14 cellular contexts compared by ENCODE assay signal in genomic region chr6:167932468-167933276, GRCh38.
DNase-seq lines count a peak whose midpoint lies in the region; TF ChIP-seq lines count a peak whose summit lies in the region.
"Had no signal": no experiment of that assay in that cellular context is flagged by ENCODE, and none has a peak within 500 bp of the region (broad histone marks: within the 10 kb centered on the region; RNA-seq: fewer than 3 reads in every experiment).

No MANE protein-coding gene starts in this region.

- H3K4me1 Mint-ChIP-seq in Calu3 (ENCODE audit: low read depth, unreplicated experiment) = peaks cover 37% of the 10 kb centered on the region
- H3K4me1 Mint-ChIP-seq in activated T-helper 1 cell treated with anti-CD3 and anti-CD28 coated beads, Interleukin-12 subunit alpha, Interleukin-12 subunit beta, Interleukin-2, Interleukin-4 antibody, amounts not matched to agents 30 ng/mL and 10 ng/mL and 1 ng/mL, durations not matched to agents 14 hours and 24 hours and 36 hours (ENCODE audit: low read depth) = no peaks in the 10 kb centered on the region
- H3K4me1 Mint-ChIP-seq: CD8-positive, alpha-beta memory T cell had no signal

- TF ChIP-seq CTCF in Calu3 (IDR thresholded peaks at IDR 0.05; ENCODE audit: unreplicated experiment) (no peak), testis (IDR thresholded peaks at IDR 0.05) (no peak), GM13977 (IDR thresholded peaks at IDR 0.05; ENCODE audit: extremely low read depth, insufficient read depth, missing control alignments) (no peak)

- H3K27me3 Mint-ChIP-seq in Calu3 (ENCODE audit: unreplicated experiment) = no peaks in the 10 kb centered on the region
- H3K27me3 Mint-ChIP-seq in activated T-helper 1 cell treated with anti-CD3 and anti-CD28 coated beads, Interleukin-12 subunit alpha, Interleukin-12 subunit beta, Interleukin-2, Interleukin-4 antibody, amounts not matched to agents 30 ng/mL and 10 ng/mL and 1 ng/mL, durations not matched to agents 14 hours and 24 hours and 36 hours (ENCODE audit: insufficient read depth) = no peaks in the 10 kb centered on the region

- peaks cover 10% of the 10 kb centered on the region in 2 experiments for H3K4me1 ChIP-seq in trophoblast cell (ENCODE audit: control insufficient read depth in 1 of 2, insufficient read depth in 2 of 2, low read length in 2 of 2)
- no peaks in the 10 kb centered on the region for H3K4me1 ChIP-seq in testis

- no peak overlapping the region for H3K9ac ChIP-seq in trophoblast cell (ENCODE audit: low read length)

- no peak overlapping the region for H4K91ac ChIP-seq in trophoblast cell (ENCODE audit: low read depth, low read length)

- H3K27me3 ChIP-seq in trophoblast cell (ENCODE audit: insufficient read depth, low read length) = no peaks in the 10 kb centered on the region
- no peaks in the 10 kb centered on the region for H3K27me3 ChIP-seq in testis

- TSS peak; percentile 72 for BruUV-seq in Calu3 (replicated peaks; lab: Mats Ljungman, UMichigan)

- no peak overlapping the region for H3K23ac ChIP-seq in trophoblast cell (ENCODE audit: low read length)

- H2BK120ac ChIP-seq in trophoblast cell (ENCODE audit: insufficient read depth, low read length, poor library complexity) = no peak overlapping the region

- in situ Hi-C loops in GM13977 (cut with MboI; ENCODE audit: low pct_unique_long_range_greater_than_20kb, low sequenced_read_pairs, unreplicated experiment) = no loop called here

- no peak overlapping the region for H3K14ac ChIP-seq in trophoblast cell (ENCODE audit: low read length)

- H3K36me3 ChIP-seq in trophoblast cell (ENCODE audit: control insufficient read depth in 1 of 2, insufficient read depth in 2 of 2, low read length in 2 of 2) (peaks cover 24 to 35% of the 10 kb centered on the region in 2 experiments), testis (ENCODE audit: low read depth, missing control alignments) (no peaks in the 10 kb centered on the region)

- CTCF ChIA-PET in Calu3 (lab: Charles Lee) = interaction anchor here (1.7 kb wide), 1 partner anchor 121 kb away, joined by 4 read pairs; no protein-coding TSS in a partner anchor

- H3K4ac ChIP-seq in trophoblast cell (ENCODE audit: low read depth, low read length) = no peak overlapping the region

- no peak overlapping the region for H2AK5ac ChIP-seq in trophoblast cell (ENCODE audit: low read length)

- no peak overlapping the region for H3K18ac ChIP-seq in trophoblast cell (ENCODE audit: low read length)

- TF ChIP-seq POLR2A in testis (IDR thresholded peaks at IDR 0.05) = no peak

- peak overlapping the region; percentile 27 for H2BK5ac ChIP-seq in trophoblast cell (ENCODE audit: low read depth, low read length, poor library complexity)

- H3K4me3 ChIP-seq in trophoblast cell (ENCODE audit: low read depth, low read length) (no peak overlapping the region), testis (no peak overlapping the region)
- H3K4me3 ChIP-seq: coronary artery, PC-9 had no signal

- H3K4me3 Mint-ChIP-seq in Calu3 (ENCODE audit: low read depth, unreplicated experiment) = peak overlapping the region; percentile 60
- no peak overlapping the region for H3K4me3 Mint-ChIP-seq in activated T-helper 1 cell treated with anti-CD3 and anti-CD28 coated beads, Interleukin-12 subunit alpha, Interleukin-12 subunit beta, Interleukin-2, Interleukin-4 antibody, amounts not matched to agents 30 ng/mL and 10 ng/mL and 1 ng/mL, durations not matched to agents 14 hours and 24 hours and 36 hours
- H3K4me3 Mint-ChIP-seq: CD8-positive, alpha-beta memory T cell had no signal

- H3K79me2 ChIP-seq in trophoblast cell (ENCODE audit: control insufficient read depth, insufficient read depth, low read length, poor library complexity) = no peaks in the 10 kb centered on the region

- DNase-seq in Calu3 (peak; percentile 49), SW480 (ENCODE audit: low spot score) (peak; percentile 54), fibroblast of the conjunctiva (ENCODE audit: low read depth) (peak; percentile 13), trophoblast cell (peak; percentile 50 to 76), testis (no peak), GM13977 (ENCODE audit: low spot score) (no peak)
- no peak for DNase-seq in stimulated activated CD4-positive, alpha-beta T cell treated with anti-CD3 and anti-CD28 coated beads, Interleukin-1b, Interleukin-23, amount 100 ng/mL, for 48 hours
- no peak for DNase-seq in activated T-helper 1 cell treated with anti-CD3 and anti-CD28 coated beads, Interleukin-12 subunit alpha, Interleukin-12 subunit beta, Interleukin-2, Interleukin-4 antibody, amounts not matched to agents 30 ng/mL and 10 ng/mL and 1 ng/mL, durations not matched to agents 14 hours and 24 hours and 36 hours (ENCODE audit: low spot score)
- DNase-seq: activated T-cell treated with anti-CD3 and anti-CD28 coated beads, Interleukin-2, amount 50 U/mL, for 1 hour; CD8-positive, alpha-beta memory T cell; IMR-90; occipital lobe; PC-9 had no signal

- no peak overlapping the region for H3K27ac ChIP-seq in trophoblast cell (ENCODE audit: low read depth, low read length)
- no peak overlapping the region for H3K27ac ChIP-seq in testis
- H3K27ac ChIP-seq: coronary artery, PC-9 had no signal

- no CpG with 5 or more reads among the region's 12 CpGs for WGBS in trophoblast cell (ENCODE audit: extremely low coverage, insufficient coverage, insufficient read length)
- 69 to 81% methylated on average over 12 of the region's 12 CpGs for WGBS in testis, 2 donors

- H3K79me1 ChIP-seq in trophoblast cell (ENCODE audit: low read length) = no peaks in the 10 kb centered on the region

- peak overlapping the region; percentile 79 for H3K27ac Mint-ChIP-seq in Calu3 (ENCODE audit: unreplicated experiment)
- no peak overlapping the region for H3K27ac Mint-ChIP-seq in activated T-helper 1 cell treated with anti-CD3 and anti-CD28 coated beads, Interleukin-12 subunit alpha, Interleukin-12 subunit beta, Interleukin-2, Interleukin-4 antibody, amounts not matched to agents 30 ng/mL and 10 ng/mL and 1 ng/mL, durations not matched to agents 14 hours and 24 hours and 36 hours
- H3K27ac Mint-ChIP-seq: CD8-positive, alpha-beta memory T cell had no signal

- H3K36me3 Mint-ChIP-seq in Calu3 (ENCODE audit: insufficient read depth, unreplicated experiment) = peaks cover 39% of the 10 kb centered on the region
- peaks cover 15% of the 10 kb centered on the region for H3K36me3 Mint-ChIP-seq in activated T-helper 1 cell treated with anti-CD3 and anti-CD28 coated beads, Interleukin-12 subunit alpha, Interleukin-12 subunit beta, Interleukin-2, Interleukin-4 antibody, amounts not matched to agents 30 ng/mL and 10 ng/mL and 1 ng/mL, durations not matched to agents 14 hours and 24 hours and 36 hours (ENCODE audit: low read depth)
- H3K36me3 Mint-ChIP-seq: CD8-positive, alpha-beta memory T cell had no signal

- H3K4me2 ChIP-seq in trophoblast cell (ENCODE audit: low read length) = no peak overlapping the region
- H3K4me2 ChIP-seq: PC-9 had no signal

- H4K12ac ChIP-seq in trophoblast cell (ENCODE audit: low read depth, low read length) = no peak overlapping the region

- H3K9me3 ChIP-seq in trophoblast cell (ENCODE audit: insufficient read depth, low read depth, low read length) (peaks cover 3% of the 10 kb centered on the region), testis (no peaks in the 10 kb centered on the region)

- H2BK12ac ChIP-seq in trophoblast cell (ENCODE audit: low read length) = no peak overlapping the region

- H4K8ac ChIP-seq in trophoblast cell (ENCODE audit: low read depth, low read length) = no peak overlapping the region

- H3K9me3 Mint-ChIP-seq in Calu3 (ENCODE audit: low read depth, unreplicated experiment) = no peaks in the 10 kb centered on the region
- H3K9me3 Mint-ChIP-seq in activated T-helper 1 cell treated with anti-CD3 and anti-CD28 coated beads, Interleukin-12 subunit alpha, Interleukin-12 subunit beta, Interleukin-2, Interleukin-4 antibody, amounts not matched to agents 30 ng/mL and 10 ng/mL and 1 ng/mL, durations not matched to agents 14 hours and 24 hours and 36 hours = no peaks in the 10 kb centered on the region
- H3K9me3 Mint-ChIP-seq: CD8-positive, alpha-beta memory T cell had no signal

- intact Hi-C loops in Calu3 (cut with micrococcal nuclease; ENCODE audit: unreplicated experiment) (loop anchor here (2.0 to 10.0 kb wide), 2 partner anchors 74 to 102 kb away; no protein-coding TSS in a partner anchor), testis (cut with DNase I; ENCODE audit: low total_unique reads) (no loop called here)
- intact Hi-C loops in activated T-helper 1 cell treated with anti-CD3 and anti-CD28 coated beads, Interleukin-12 subunit alpha, Interleukin-12 subunit beta, Interleukin-2, Interleukin-4 antibody, amounts not matched to agents 30 ng/mL and 10 ng/mL and 1 ng/mL, durations not matched to agents 14 hours and 24 hours and 36 hours (cut with micrococcal nuclease) = no loop called here

- no peak overlapping the region for H2AFZ ChIP-seq in trophoblast cell (ENCODE audit: insufficient read depth, low read length, poor library complexity)
- H2AFZ ChIP-seq: PC-9 had no signal

Comparison
In these comparisons a context has a peak if more than half of its experiments do, and no peak if none do; other contexts are left out.
1. DNase-seq: peak in Calu3 (single experiment), SW480 (single experiment), fibroblast of the conjunctiva (single experiment) and trophoblast cell (2 of 2); none in testis (single experiment), GM13977 (single experiment), stimulated activated CD4-positive, alpha-beta T cell treated with anti-CD3 and anti-CD28 coated beads, Interleukin-1b, Interleukin-23, amount 100 ng/mL, for 48 hours (single experiment) and activated T-helper 1 cell treated with anti-CD3 and anti-CD28 coated beads, Interleukin-12 subunit alpha, Interleukin-12 subunit beta, Interleukin-2, Interleukin-4 antibody, amounts not matched to agents 30 ng/mL and 10 ng/mL and 1 ng/mL, durations not matched to agents 14 hours and 24 hours and 36 hours (single experiment).